10 cellular contexts compared by ENCODE assay signal in genomic region chr18:30889582-30890301, GRCh38.
DNase-seq lines count a peak whose midpoint lies in the region; ATAC-seq, FAIRE-seq and TF ChIP-seq lines count a peak whose summit lies in the region.
"Had no signal": no experiment of that assay in that cellular context is flagged by ENCODE, and none has a peak within 500 bp of the region (broad histone marks: within the 10 kb centered on the region; RNA-seq: fewer than 3 reads in every experiment).

No MANE protein-coding gene starts in this region.

- H3K27me3 Mint-ChIP-seq in GM23338 (ENCODE audit: insufficient read depth, low read depth, poor library complexity) = peaks cover 2% of the 10 kb centered on the region
- peaks cover 13% of the 10 kb centered on the region for H3K27me3 Mint-ChIP-seq in osteocyte (ENCODE audit: unreplicated experiment)

- FAIRE-seq in endothelial cell of umbilical vein (lab: Jason Lieb, UNC) (no peak), pancreas (lab: Jason Lieb, UNC) (no peak)

- TF ChIP-seq POLR2A in endothelial cell of umbilical vein (IDR thresholded peaks at IDR 0.05; ENCODE audit: low read depth, low read length) (no peak), GM18505 (IDR thresholded peaks at IDR 0.05; ENCODE audit: borderline replicate concordance, extremely low read depth, insufficient read depth, insufficient read length) (no peak)

- POLR2A ChIA-PET in endothelial cell of umbilical vein (lab: Charles Lee) = no interaction called here

- H3K9me2 ChIP-seq in GM23338 (ENCODE audit: insufficient read depth) = no peaks in the 10 kb centered on the region

- H3K4me3 ChIP-seq in GM23338 (no peak overlapping the region), endothelial cell of umbilical vein (replicated peaks in 1 of 3; ENCODE audit: insufficient read depth in 1 of 3, low read depth in 1 of 3, low read length in 3 of 3) (no peak overlapping the region), pancreas (no peak overlapping the region)

- H4K20me1 ChIP-seq in GM23338 (replicated peaks; ENCODE audit: insufficient read depth) (no peaks in the 10 kb centered on the region), endothelial cell of umbilical vein (replicated peaks; ENCODE audit: control insufficient read depth, extremely low read depth, insufficient read depth, low read length) (no peaks in the 10 kb centered on the region)

- no peak overlapping the region for H3K9ac ChIP-seq in endothelial cell of umbilical vein (replicated peaks; ENCODE audit: extremely low read depth, insufficient read depth, low read length)

- no TSS peak for BruUV-seq in endothelial cell of umbilical vein (replicated peaks; lab: Mats Ljungman, UMichigan)

- TF ChIP-seq CTCF in GM23338 (conservative IDR thresholded peaks at IDR 0.05; ENCODE audit: low read depth in 2 of 2) = peak; percentile 80 to 88
- peak in 1 of 2 donors; percentile 3 for TF ChIP-seq CTCF in endothelial cell of umbilical vein (IDR thresholded peaks at IDR 0.05; ENCODE audit: extremely low read depth in 1 of 2, insufficient read depth in 1 of 2, low read depth in 1 of 2, low read length in 2 of 2)
- TF ChIP-seq CTCF in osteocyte (IDR thresholded peaks at IDR 0.05) = peak; percentile 62
- TF ChIP-seq CTCF in pancreas (IDR thresholded peaks at IDR 0.05) = no peak

- dilution Hi-C loops in endothelial cell of umbilical vein (cut with MboI; ENCODE audit: extremely low pct_ligation_motif_present, low sequenced_read_pairs) = no loop called here

- H3K27ac ChIP-seq in GM23338 (ENCODE audit: low read depth) = no peak overlapping the region
- no peak overlapping the region for H3K27ac ChIP-seq in endothelial cell of umbilical vein (ENCODE audit: insufficient read depth, low read depth, low read length)
- no peak overlapping the region for H3K27ac ChIP-seq in pancreas

- peaks cover 23% of the 10 kb centered on the region for H3K4me1 Mint-ChIP-seq in GM23338
- peaks cover 4% of the 10 kb centered on the region for H3K4me1 Mint-ChIP-seq in osteocyte (ENCODE audit: unreplicated experiment)

- H3K27ac Mint-ChIP-seq in GM23338 (no peak overlapping the region), osteocyte (ENCODE audit: unreplicated experiment) (no peak overlapping the region)

- DNase-seq in GM23338 (ENCODE audit: low spot score) = peak; percentile 75
- peak; percentile 44 for DNase-seq in NCI-H526 treated with DMSO at 0.1 percent for 48 hours (lab: John Stamatoyannopoulos, UW)
- DNase-seq in endothelial cell of umbilical vein (ENCODE audit: low read depth, low spot score) = peak; percentile 33
- no peak for DNase-seq in osteocyte (ENCODE audit: extremely low spot score, unreplicated experiment)
- no peak for DNase-seq in pancreas
- DNase-seq: IMR-90; stimulated activated CD4-positive, alpha-beta T cell treated with anti-CD3 and anti-CD28 coated beads, Interleukin-2, amount 100 ng/mL, for 48 hours had no signal

- H3K79me2 ChIP-seq in GM23338 (replicated peaks; ENCODE audit: insufficient read depth) = no peaks in the 10 kb centered on the region
- no peaks in the 10 kb centered on the region for H3K79me2 ChIP-seq in endothelial cell of umbilical vein (ENCODE audit: control insufficient read depth, insufficient read depth, low read length)

- H3F3A ChIP-seq in GM23338 (replicated peaks; ENCODE audit: low read depth) = no peaks in the 10 kb centered on the region

- intact Hi-C loops in endothelial cell of umbilical vein (cut with micrococcal nuclease) = no loop called here
- intact Hi-C loops in pancreas (cut with DNase I) = no loop called here

- H3K4me1 ChIP-seq in GM23338 (ENCODE audit: insufficient read depth) (peaks cover 23% of the 10 kb centered on the region), endothelial cell of umbilical vein (ENCODE audit: control insufficient read depth, extremely low read depth, insufficient read depth, low read length) (no peaks in the 10 kb centered on the region), pancreas (no peaks in the 10 kb centered on the region)

- no peaks in the 10 kb centered on the region for H3K9me1 ChIP-seq in endothelial cell of umbilical vein (replicated peaks; ENCODE audit: control insufficient read depth, extremely low read depth, insufficient read depth, low read length)

- CTCF ChIA-PET in endothelial cell of umbilical vein (lab: Charles Lee) = interaction anchor here (1.1 kb wide), 1 partner anchor 1016 kb away, joined by 3 read pairs; no protein-coding TSS in a partner anchor

- no peaks in the 10 kb centered on the region for H3K36me3 Mint-ChIP-seq in GM23338 (ENCODE audit: low read depth)
- no peaks in the 10 kb centered on the region for H3K36me3 Mint-ChIP-seq in osteocyte (ENCODE audit: unreplicated experiment)

- WGBS in pancreas, 2 donors = 29 to 30% methylated on average over 5 of the region's 5 CpGs

- H3K9me3 ChIP-seq in endothelial cell of umbilical vein (replicated peaks; ENCODE audit: control insufficient read depth, insufficient read depth, low read length) = no peaks in the 10 kb centered on the region
- H3K9me3 ChIP-seq in pancreas = no peaks in the 10 kb centered on the region

- ATAC-seq in GM23338 = peak; percentile 82
- no peak for ATAC-seq in GM18505 (IDR thresholded peaks at IDR 0.05; ENCODE audit: unreplicated experiment)
- ATAC-seq in pancreas = no peak
- no peak for ATAC-seq in GM19455 (IDR thresholded peaks at IDR 0.05; ENCODE audit: unreplicated experiment)
- no peak for ATAC-seq in GM18517 (IDR thresholded peaks at IDR 0.05; ENCODE audit: unreplicated experiment)

- H3K4me2 ChIP-seq in GM23338 (no peak overlapping the region), endothelial cell of umbilical vein (ENCODE audit: insufficient read depth, low read length) (no peak overlapping the region)

- H3K36me3 ChIP-seq in GM23338 (ENCODE audit: insufficient read depth) (no peaks in the 10 kb centered on the region), endothelial cell of umbilical vein (ENCODE audit: control insufficient read depth in 2 of 2, extremely low read depth in 1 of 2, insufficient read depth in 2 of 2, low read length in 2 of 2) (no peaks in the 10 kb centered on the region), pancreas (no peaks in the 10 kb centered on the region)

- H2AFZ ChIP-seq in GM23338 (no peak overlapping the region), endothelial cell of umbilical vein (ENCODE audit: low read depth, low read length) (no peak overlapping the region)

- H3K9me3 Mint-ChIP-seq in GM23338 = no peaks in the 10 kb centered on the region
- no peaks in the 10 kb centered on the region for H3K9me3 Mint-ChIP-seq in osteocyte (ENCODE audit: unreplicated experiment)

- H3K27me3 ChIP-seq in GM23338 (ENCODE audit: insufficient read depth) (no peaks in the 10 kb centered on the region), endothelial cell of umbilical vein (ENCODE audit: control insufficient read depth in 2 of 2, insufficient read depth in 2 of 2, low read length in 2 of 2) (no peaks in the 10 kb centered on the region), pancreas (peaks cover 0 to 5% (median 0%) of the 10 kb centered on the region in 4 donors)

- H3K4me3 Mint-ChIP-seq in GM23338 (no peak overlapping the region), osteocyte (ENCODE audit: unreplicated experiment) (no peak overlapping the region)

TF ChIP-seq in GM23338, 12 proteins besides CTCF, POLR2A, EP300 and RAD21:
- TF ChIP-seq JUNB (IDR thresholded peaks at IDR 0.05; ENCODE audit: unreplicated experiment) = no peak

TF ChIP-seq in endothelial cell of umbilical vein, 7 proteins besides CTCF, POLR2A, EP300 and RAD21:
- TF ChIP-seq JUN (IDR thresholded peaks at IDR 0.05; ENCODE audit: borderline replicate concordance, insufficient read depth, insufficient read length, low read depth) (no peak), FOS (IDR thresholded peaks at IDR 0.05; ENCODE audit: borderline replicate concordance, insufficient read depth, low read length) (peak; percentile 28)

Comparison
In these comparisons a context has a peak if more than half of its experiments do, and no peak if none do; other contexts are left out.
1. DNase-seq: peak in GM23338 (single experiment), NCI-H526 treated with DMSO at 0.1 percent for 48 hours (single experiment) and endothelial cell of umbilical vein (single experiment); none in osteocyte (single experiment) and pancreas (0 of 6).
2. CTCF ChIP-seq: peak in GM23338 (2 of 2) and osteocyte (single experiment); none in pancreas (0 of 4).